17 cellular contexts compared by ENCODE assay signal in the genomic region with DNA sequence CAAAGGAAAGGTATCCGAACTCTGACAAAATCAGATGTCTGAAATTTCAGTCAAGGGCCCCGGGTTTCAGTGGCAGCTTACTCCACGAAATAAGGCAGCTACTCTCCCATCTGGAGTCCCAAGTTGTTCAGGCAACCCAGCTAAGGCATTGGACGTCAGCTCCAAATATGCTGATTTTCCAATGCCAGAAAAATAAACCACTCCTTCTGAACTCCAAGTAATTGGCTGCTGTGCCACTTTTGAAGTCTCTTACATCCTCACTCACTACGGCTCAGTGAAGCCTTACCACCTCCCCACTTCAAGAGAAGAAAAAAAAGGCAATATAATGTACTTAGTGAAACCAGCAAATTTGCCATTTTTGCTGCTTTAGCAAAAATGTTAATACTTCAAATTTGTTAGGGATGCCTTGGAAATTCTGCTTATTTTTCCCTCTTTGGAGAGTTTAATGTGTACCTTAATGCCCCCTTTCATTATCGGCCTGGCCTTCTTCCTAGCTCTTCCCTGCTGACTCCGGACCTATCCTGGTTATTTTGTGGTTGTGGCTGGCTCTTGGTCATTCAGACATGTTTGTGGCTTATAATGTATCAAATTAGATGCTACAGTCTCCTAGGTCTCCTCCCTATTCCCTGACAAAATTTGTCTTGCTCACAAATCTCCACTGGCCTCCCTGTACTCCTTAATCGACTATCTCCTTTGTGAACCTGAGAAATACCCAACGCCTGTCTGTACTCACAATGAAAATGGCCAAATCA.
"Had no signal": no experiment of that assay in that cellular context is flagged by ENCODE, and none has a peak within 500 bp of the region (broad histone marks: within the 10 kb centered on the region; RNA-seq: fewer than 3 reads in every experiment).

No MANE protein-coding gene starts in this region.

- H3K4me3 Mint-ChIP-seq: activated CD4-positive, alpha-beta memory T cell treated with anti-CD3 and anti-CD28 coated beads, Interleukin-2, amount 10 ng/mL, durations not matched to agents 7 days and 5 days; activated naive CD8-positive, alpha-beta T cell treated with anti-CD3 and anti-CD28 coated beads for 36 hours; memory B cell had no signal

- H3K27me3 ChIP-seq: breast epithelium, heart right ventricle, sigmoid colon, suprapubic skin had no signal

- H3K4me1 Mint-ChIP-seq: activated CD4-positive, alpha-beta memory T cell treated with anti-CD3 and anti-CD28 coated beads, Interleukin-2, amount 10 ng/mL, durations not matched to agents 7 days and 5 days; activated naive CD8-positive, alpha-beta T cell treated with anti-CD3 and anti-CD28 coated beads for 36 hours; memory B cell had no signal

- H3K4me1 ChIP-seq: breast epithelium, left ventricle myocardium inferior, sigmoid colon, suprapubic skin had no signal

- H3K36me3 ChIP-seq: breast epithelium, heart right ventricle, left ventricle myocardium inferior, sigmoid colon, suprapubic skin had no signal

- H3K4me3 ChIP-seq: breast epithelium, heart right ventricle, left ventricle myocardium inferior, sigmoid colon, suprapubic skin had no signal

- DNase-seq: activated CD4-positive, alpha-beta memory T cell treated with anti-CD3 and anti-CD28 coated beads, Interleukin-2, amount 10 ng/mL, durations not matched to agents 7 days and 5 days; activated gamma-delta T cell treated with Interleukin-2 at 50 U/mL for 16 hours; activated naive CD8-positive, alpha-beta T cell treated with anti-CD3 and anti-CD28 coated beads for 36 hours; activated T-cell treated with anti-CD3 and anti-CD28 coated beads, Interleukin-2, amount 50 U/mL, for 48 hours; foreskin melanocyte; heart right ventricle; left ventricle myocardium inferior; sigmoid colon; stimulated activated CD4-positive, alpha-beta T cell treated with anti-CD3 and anti-CD28 coated beads, Interleukin-12 subunit alpha, Interleukin-12 subunit beta, amount 100 ng/mL, for 4 hours; stimulated activated CD4-positive, alpha-beta T cell treated with anti-CD3 and anti-CD28 coated beads, Interleukin-2, amount 100 ng/mL, for 48 hours; stimulated activated CD8-positive, alpha-beta memory T cell treated with anti-CD3 and anti-CD28 coated beads, Interleukin-4, amount 100 ng/mL, for 48 hours; stimulated activated naive CD8-positive, alpha-beta T cell treated with anti-CD3 and anti-CD28 coated beads, Interleukin-15, Interleukin-2, amounts not matched to agents 100 U/mL and 50 U/mL, for 24 hours; T-helper 9 cell had no signal

- H3K9me3 ChIP-seq: breast epithelium, left ventricle myocardium inferior, sigmoid colon, suprapubic skin had no signal

- H3K9me3 Mint-ChIP-seq: activated CD4-positive, alpha-beta memory T cell treated with anti-CD3 and anti-CD28 coated beads, Interleukin-2, amount 10 ng/mL, durations not matched to agents 7 days and 5 days; activated naive CD8-positive, alpha-beta T cell treated with anti-CD3 and anti-CD28 coated beads for 36 hours had no signal

- H3K27ac Mint-ChIP-seq: activated CD4-positive, alpha-beta memory T cell treated with anti-CD3 and anti-CD28 coated beads, Interleukin-2, amount 10 ng/mL, durations not matched to agents 7 days and 5 days; activated naive CD8-positive, alpha-beta T cell treated with anti-CD3 and anti-CD28 coated beads for 36 hours; memory B cell had no signal

- H3K36me3 Mint-ChIP-seq: activated naive CD8-positive, alpha-beta T cell treated with anti-CD3 and anti-CD28 coated beads for 36 hours; memory B cell had no signal

- H3K27ac ChIP-seq: breast epithelium, left ventricle myocardium inferior, sigmoid colon, suprapubic skin had no signal

- H3K27me3 Mint-ChIP-seq: activated CD4-positive, alpha-beta memory T cell treated with anti-CD3 and anti-CD28 coated beads, Interleukin-2, amount 10 ng/mL, durations not matched to agents 7 days and 5 days; activated naive CD8-positive, alpha-beta T cell treated with anti-CD3 and anti-CD28 coated beads for 36 hours; memory B cell had no signal

- FAIRE-seq: islet of Langerhans had no signal
